ENCODE assay signal across 15 cellular contexts in genomic region chr18:42509702-42510424, GRCh38.
DNase-seq lines count a peak whose midpoint lies in the region; ATAC-seq lines count a peak whose summit lies in the region.
"Had no signal": no experiment of that assay in that cellular context is flagged by ENCODE, and none has a peak within 500 bp of the region (broad histone marks: within the 10 kb centered on the region; RNA-seq: fewer than 3 reads in every experiment).

No MANE protein-coding gene starts in this region.

- no peaks in the 10 kb centered on the region for H3K27me3 ChIP-seq in H7 (ENCODE audit: control insufficient read depth, insufficient read depth, low read length)
- H3K27me3 ChIP-seq: suprapubic skin had no signal

- H3K4me3 ChIP-seq in H7 (ENCODE audit: insufficient read depth, low read depth, low read length): no peak overlapping the region
- H3K4me3 ChIP-seq: PC-9, suprapubic skin had no signal

- no peaks in the 10 kb centered on the region for H3K36me3 ChIP-seq in H7 (replicated peaks; ENCODE audit: control insufficient read depth, insufficient read depth, low read length)
- H3K36me3 ChIP-seq: suprapubic skin had no signal

- intact Hi-C loops in left ventricle myocardium superior (cut with micrococcal nuclease): no loop called here

- ATAC-seq in GM19397 (IDR thresholded peaks at IDR 0.05; ENCODE audit: unreplicated experiment): peak; percentile 79
- peak; percentile 68 for ATAC-seq in HG02798 (IDR thresholded peaks at IDR 0.05; ENCODE audit: poor library complexity, unreplicated experiment)
- peak; percentile 96 for ATAC-seq in HG03460 (IDR thresholded peaks at IDR 0.05; ENCODE audit: unreplicated experiment)
- ATAC-seq in left ventricle myocardium superior: no peak
- ATAC-seq: T-cell had no signal

- no peak for DNase-seq in left ventricle myocardium superior
- DNase-seq in activated CD4-positive, alpha-beta T cell treated with anti-CD3 and anti-CD28 coated beads for 4 hours: no peak
- no peak for DNase-seq in NOMO-1 treated with DMSO at 0.1 percent for 48 hours (lab: John Stamatoyannopoulos, UW; ENCODE audit: unreplicated experiment)
- DNase-seq in H7: no peak
- DNase-seq: activated CD4-positive, alpha-beta T cell treated with anti-CD3 and anti-CD28 coated beads for 48 hours; anterior cingulate cortex; CD4-positive, CD25-positive, alpha-beta regulatory T cell; IMR-90; NCI-H1092; PC-9; T-cell had no signal
